In the genomic region with DNA sequence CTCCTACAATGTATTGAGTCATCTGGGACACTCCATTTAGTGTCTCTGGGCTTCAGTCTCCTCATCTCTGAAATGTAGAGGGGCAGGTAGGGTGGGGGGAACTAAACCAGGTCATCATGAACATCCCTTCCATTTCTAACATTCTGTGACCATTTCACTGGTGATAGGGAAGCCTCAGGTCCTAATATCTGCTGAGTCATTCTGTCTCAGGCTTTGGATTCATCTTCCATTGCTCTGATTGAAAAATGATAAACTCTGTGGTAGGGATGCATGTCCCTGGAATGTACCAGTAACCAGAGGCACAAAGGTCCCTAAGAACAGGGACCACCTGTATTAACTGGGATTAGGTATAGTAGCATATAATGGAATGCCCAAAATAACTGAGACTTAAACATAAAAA, we compare ENCODE assay signal across 9 cellular contexts. TPM values are rescaled to one million over a fixed set of nuclear protein-coding genes. Genes with fewer than 3 reads are reported as not detected.
"Had no signal": no experiment of that assay in that cellular context is flagged by ENCODE, and none has a peak within 500 bp of the region (broad histone marks: within the 10 kb centered on the region; RNA-seq: fewer than 3 reads in every experiment).

No MANE protein-coding gene starts in this region.

- FAIRE-seq: H1, H54 had no signal

- ATAC-seq: GM23338 had no signal

- DNase-seq: H9, HCEC 1CT, KG1 had no signal

- H3K4me3 ChIP-seq: GM23338 had no signal

- H3K27ac ChIP-seq: HL-60 had no signal

- H3K4me2 ChIP-seq: GM23338 had no signal

RNA-seq across cellular contexts. Expression of a gene that starts 36.2 kb away (rescaled TPM):
- total RNA-seq: GM23338, H1, H9, HT1080 had no signal
- polyA plus RNA-seq: GM23338, IgD-negative memory B cell had no signal
